ENCODE assay signal across 8 cellular contexts in genomic region chr12:120238224-120238616, GRCh38. TPM values are rescaled to one million over a fixed set of nuclear protein-coding genes. Genes with fewer than 3 reads are reported as not detected.
DNase-seq lines count a peak whose midpoint lies in the region; ATAC-seq and TF ChIP-seq lines count a peak whose summit lies in the region.
"Had no signal": no experiment of that assay in that cellular context is flagged by ENCODE, and none has a peak within 500 bp of the region (broad histone marks: within the 10 kb centered on the region; RNA-seq: fewer than 3 reads in every experiment).

No MANE protein-coding gene starts in this region.

- TF ChIP-seq CTCF in SK-N-SH (IDR thresholded peaks at IDR 0.05) (no peak), fibroblast of lung (conservative IDR thresholded peaks at IDR 0.05 in 1 of 2, IDR thresholded peaks at IDR 0.05 in 1 of 2; ENCODE audit: low read depth in 1 of 2, low read length in 2 of 2) (no peak), stomach (IDR thresholded peaks at IDR 0.05) (no peak)

- no peak overlapping the region for H3K9ac ChIP-seq in SK-N-SH
- no peak overlapping the region for H3K9ac ChIP-seq in fibroblast of lung (ENCODE audit: insufficient read depth, low read length)

- H3K27ac ChIP-seq in SK-N-SH (ENCODE audit: low read depth in 2 of 2, low read length in 1 of 2) (peak overlapping the region; percentile 34 to 100; a peak in 3 of 4 replicates), fibroblast of lung (ENCODE audit: insufficient read depth, low read length) (peak overlapping the region; percentile 85), stomach (peak overlapping the region in 4 of 5 donors; percentile 68 to 92 (median 80))
- H3K27ac ChIP-seq: 22Rv1 had no signal

- peak overlapping the region; percentile 42; the same call in 1 of the 2 replicates for H3K4me2 ChIP-seq in SK-N-SH
- peak overlapping the region; percentile 44 for H3K4me2 ChIP-seq in fibroblast of lung (ENCODE audit: extremely low read depth, insufficient read depth, low read length)

- WGBS in SK-N-SH (ENCODE audit: low lambda C conversion rate) = 82% methylated on average over 6 of the region's 8 CpGs
- 63 to 87% (median 77%) methylated on average over 8 of the region's 8 CpGs for WGBS in stomach, 5 donors

- H4K20me1 ChIP-seq in SK-N-SH (ENCODE audit: insufficient read depth) (peaks cover 41% of the 10 kb centered on the region), fibroblast of lung (ENCODE audit: control insufficient read depth, extremely low read depth, insufficient read depth, low read length) (no peaks in the 10 kb centered on the region)

- H3K4me3 ChIP-seq in SK-N-SH (ENCODE audit: low read depth in 2 of 2, low read length in 1 of 2) = no peak overlapping the region
- no peak overlapping the region for H3K4me3 ChIP-seq in fibroblast of lung (replicated peaks in 1 of 4; ENCODE audit: control extremely low read depth in 1 of 4, insufficient read depth in 1 of 4, low read depth in 3 of 4, low read length in 4 of 4)
- no peak overlapping the region for H3K4me3 ChIP-seq in stomach
- H3K4me3 ChIP-seq: pancreas had no signal

- peaks cover 36 to 54% of the 10 kb centered on the region in 2 experiments; a peak in 3 of 4 replicates for H3K4me1 ChIP-seq in SK-N-SH (ENCODE audit: control insufficient read depth in 1 of 2, insufficient read depth in 2 of 2, low read depth in 1 of 2, low read length in 1 of 2)
- H3K4me1 ChIP-seq in fibroblast of lung (ENCODE audit: control insufficient read depth, extremely low read depth, insufficient read depth, low read length) = peaks cover 59% of the 10 kb centered on the region
- peaks cover 63 to 98% (median 82%) of the 10 kb centered on the region in 4 donors for H3K4me1 ChIP-seq in stomach

- intact Hi-C loops in stomach (cut with DNase I; ENCODE audit: low total_unique reads) = no loop called here

- TF ChIP-seq EP300 in SK-N-SH (IDR thresholded peaks at IDR 0.05; ENCODE audit: borderline replicate concordance in 1 of 2, low read depth in 1 of 2, low read length in 1 of 2) = no peak
- TF ChIP-seq EP300 in stomach (IDR thresholded peaks at IDR 0.05) = no peak

- no peak for TF ChIP-seq POLR2A in stomach (IDR thresholded peaks at IDR 0.05)

- H3K36me3 ChIP-seq in SK-N-SH (replicated peaks in 1 of 2; ENCODE audit: control insufficient read depth in 1 of 2, insufficient read depth in 2 of 2, low read length in 1 of 2) (peaks cover 0 to 8% of the 10 kb centered on the region in 2 experiments), fibroblast of lung (ENCODE audit: control insufficient read depth, insufficient read depth, low read length) (peaks cover 2% of the 10 kb centered on the region), stomach (peaks cover 0 to 6% (median 0%) of the 10 kb centered on the region in 4 donors)
- H3K36me3 ChIP-seq: pancreas had no signal

- ATAC-seq in SK-N-SH treated with all-trans-retinoic acid at 6 μM for 48 hours = no peak
- ATAC-seq in HG03571 (IDR thresholded peaks at IDR 0.05; ENCODE audit: unreplicated experiment) = no peak

- H3K27me3 ChIP-seq in SK-N-SH (ENCODE audit: insufficient read depth) (no peaks in the 10 kb centered on the region), fibroblast of lung (ENCODE audit: control insufficient read depth, insufficient read depth, low read length) (no peaks in the 10 kb centered on the region), stomach (no peaks in the 10 kb centered on the region)
- H3K27me3 ChIP-seq: pancreas had no signal

- no peak overlapping the region for H2AFZ ChIP-seq in SK-N-SH (ENCODE audit: low read depth)
- no peak overlapping the region for H2AFZ ChIP-seq in fibroblast of lung (ENCODE audit: low read length)

- POLR2A ChIA-PET in SK-N-SH (lab: Yijun Ruan, JAX) = interaction anchor here (1.7 kb wide), 1 partner anchor 53 kb away, joined by 4 read pairs; the partner anchor contains the start of gene RNU4-2

- CTCF ChIA-PET in SK-N-SH (lab: Yijun Ruan, JAX) = interaction anchor here (0.9 to 12.5 kb wide), 5 partner anchors 9 to 26 kb away, joined by 3 to 148 read pairs (median 4); partner anchors contain the start of gene PXN

- peaks cover 47% of the 10 kb centered on the region for H3F3A ChIP-seq in SK-N-SH (replicated peaks; ENCODE audit: insufficient read depth)

- TF ChIP-seq RAD21 in SK-N-SH (IDR thresholded peaks at IDR 0.05; ENCODE audit: low read length) = no peak

- no peaks in the 10 kb centered on the region for H3K9me3 ChIP-seq in SK-N-SH
- H3K9me3 ChIP-seq in fibroblast of lung (ENCODE audit: control insufficient read depth, insufficient read depth, low read depth, low read length) = no peaks in the 10 kb centered on the region
- H3K9me3 ChIP-seq in stomach = no peaks in the 10 kb centered on the region
- H3K9me3 ChIP-seq: pancreas had no signal

- DNase-seq in SK-N-SH = no peak
- DNase-seq in fibroblast of lung (ENCODE audit: low read depth in 2 of 2) = no peak
- DNase-seq in stomach = no peak
- no peak for DNase-seq in effector CD4-positive, alpha-beta T cell

- H3K79me2 ChIP-seq in SK-N-SH (ENCODE audit: insufficient read depth) (peaks cover 98% of the 10 kb centered on the region), fibroblast of lung (ENCODE audit: control insufficient read depth, insufficient read depth, low read length) (peaks cover 90% of the 10 kb centered on the region)

- H3K9me2 ChIP-seq in SK-N-SH = no peaks in the 10 kb centered on the region

TF ChIP-seq in SK-N-SH, 30 proteins besides CTCF, POLR2A, EP300 and RAD21:
- TF ChIP-seq USF2 (IDR thresholded peaks at IDR 0.05; ENCODE audit: borderline replicate concordance, low read depth, low read length) = no peak
- TF ChIP-seq EZH2phosphoT487 (IDR thresholded peaks at IDR 0.05; ENCODE audit: borderline replicate concordance, low read depth) = no peak

TF ChIP-seq in SK-N-SH treated with all-trans-retinoic acid at 6 μM for 48 hours, 23 proteins besides CTCF, POLR2A, EP300 and RAD21:
- TF ChIP-seq TOX (CRISPR knock-in tag; IDR thresholded peaks at IDR 0.05; ENCODE audit: borderline replicate concordance) (no peak), ZFP3 (CRISPR knock-in tag; IDR thresholded peaks at IDR 0.05) (no peak), POU6F1 (CRISPR knock-in tag; IDR thresholded peaks at IDR 0.05; ENCODE audit: borderline replicate concordance, low read depth) (no peak)
TF ChIP-seq in SK-N-SH treated with all-trans-retinoic acid at 6 μM for 48 hours: peak in this region for 0.

RNA-seq across cellular contexts. Expression of gene PXN, which starts 27.3 kb away (rescaled TPM):
- polyA plus RNA-seq in SK-N-SH (2012; rRNA removed) (63.0 and 89.0 TPM in 2 replicates), fibroblast of lung (31.4 and 59.3 TPM in 2 replicates), stomach (10 to 100 TPM; 27.2 to 46.7 (median 33.6) TPM)
- 56.9 and 70.1 TPM in 2 replicates for polyA plus RNA-seq in SK-N-SH (2012; cell fraction: cytosol; rRNA removed)
- 269 and 301 TPM in 2 replicates for polyA plus RNA-seq in SK-N-SH (2012; cell fraction: nucleus; rRNA removed)
- total RNA-seq in fibroblast of lung (9.2 and 21.5 TPM in 2 replicates), stomach (100 to 1,000 TPM in 1 of 5 donors, 10 to 100 TPM in 4; 39.7 to 129 (median 58.9) TPM)
- 84.4 and 134 TPM in 2 replicates for polyA plus RNA-seq in fibroblast of lung (2012)
- polyA minus RNA-seq in fibroblast of lung (ENCODE audit: low replicate concordance) = 413 and 630 TPM in 2 replicates

RNA-seq across cellular contexts. Expression of gene RPLP0, which starts 37.3 kb away (rescaled TPM):
- 5,975 and 6,606 TPM in 2 replicates for polyA plus RNA-seq in SK-N-SH (2012; rRNA removed)
- polyA plus RNA-seq in SK-N-SH (2012; cell fraction: cytosol; rRNA removed) = 4,575 and 6,412 TPM in 2 replicates
- 2,397 and 2,614 TPM in 2 replicates for polyA plus RNA-seq in SK-N-SH (2012; cell fraction: nucleus; rRNA removed)
- 3,063 and 3,837 TPM in 2 replicates for total RNA-seq in fibroblast of lung
- polyA plus RNA-seq in fibroblast of lung = 5,137 and 6,435 TPM in 2 replicates
- 2,788 and 3,168 TPM in 2 replicates for polyA plus RNA-seq in fibroblast of lung (2012)
- polyA minus RNA-seq in fibroblast of lung (ENCODE audit: low replicate concordance) = 5,479 and 5,944 TPM in 2 replicates
- 1,000 to 10,000 TPM; 1,405 to 2,743 (median 1,647) TPM for total RNA-seq in stomach
- 1,000 to 10,000 TPM; 3,548 to 5,463 (median 4,617) TPM for polyA plus RNA-seq in stomach

RNA-seq across cellular contexts. Expression of gene GCN1, which starts 43.7 kb away (rescaled TPM):
- polyA plus RNA-seq in SK-N-SH (2012; rRNA removed) (41.2 and 54.4 TPM in 2 replicates), fibroblast of lung (30.8 and 45.8 TPM in 2 replicates), stomach (10 to 100 TPM in 2 of 3 donors, 1 to 10 TPM in 1; 8.7 to 14.5 (median 14.1) TPM)
- 17.0 and 20.0 TPM in 2 replicates for polyA plus RNA-seq in SK-N-SH (2012; cell fraction: cytosol; rRNA removed)
- polyA plus RNA-seq in SK-N-SH (2012; cell fraction: nucleus; rRNA removed) = 224 and 236 TPM in 2 replicates
- total RNA-seq in fibroblast of lung (86.8 and 93.1 TPM in 2 replicates), stomach (100 to 1,000 TPM in 4 of 5 donors, 10 to 100 TPM in 1; 84.0 to 226 (median 130) TPM)
- polyA plus RNA-seq in fibroblast of lung (2012) = 35.6 and 52.5 TPM in 2 replicates
- 310 and 482 TPM in 2 replicates for polyA minus RNA-seq in fibroblast of lung (ENCODE audit: low replicate concordance)

RNA-seq across cellular contexts. Expression of gene RNU4-2, which starts 53.5 kb away (rescaled TPM):
- not detected in 2 replicates for polyA plus RNA-seq in SK-N-SH (2012; rRNA removed)
- not detected in 2 replicates for polyA plus RNA-seq in SK-N-SH (2012; cell fraction: cytosol; rRNA removed)
- polyA plus RNA-seq in SK-N-SH (2012; cell fraction: nucleus; rRNA removed) = not detected in 2 replicates
- total RNA-seq in fibroblast of lung = under 0.01 TPM in 2 replicates
- under 0.01 TPM in 1 of 2 replicates, not detected in the other for polyA plus RNA-seq in fibroblast of lung
- 55.5 and 161 TPM in 2 replicates for polyA plus RNA-seq in fibroblast of lung (2012)
- under 0.01 TPM in 2 replicates for polyA minus RNA-seq in fibroblast of lung (ENCODE audit: low replicate concordance)
- under 1 TPM; under 0.01 TPM for total RNA-seq in stomach
- not detected for polyA plus RNA-seq in stomach
- polyA plus RNA-seq: pancreas had no signal

RNA-seq across cellular contexts. Expression of gene RNU4-1, which starts 54.8 kb away (rescaled TPM):
- polyA plus RNA-seq in SK-N-SH (2012; rRNA removed) = not detected in 2 replicates
- not detected in 2 replicates for polyA plus RNA-seq in SK-N-SH (2012; cell fraction: cytosol; rRNA removed)
- polyA plus RNA-seq in SK-N-SH (2012; cell fraction: nucleus; rRNA removed) = not detected in 2 replicates
- under 0.01 TPM in 2 replicates for total RNA-seq in fibroblast of lung
- not detected in 2 replicates for polyA plus RNA-seq in fibroblast of lung
- 194 and 235 TPM in 2 replicates for polyA plus RNA-seq in fibroblast of lung (2012)
- under 0.01 TPM in 2 replicates for polyA minus RNA-seq in fibroblast of lung (ENCODE audit: low replicate concordance)
- under 1 TPM in 4 of 5 donors, not detected in 1; under 0.01 TPM for total RNA-seq in stomach
- polyA plus RNA-seq in stomach = not detected
- polyA plus RNA-seq: pancreas had no signal
